In genomic region chr18:3412528-3412927, GRCh38 we compare ENCODE assay signal across 8 cellular contexts. TPM values are rescaled to one million over a fixed set of nuclear protein-coding genes. Genes with fewer than 3 reads are reported as not detected.
DNase-seq lines count a peak whose midpoint lies in the region; ATAC-seq and TF ChIP-seq lines count a peak whose summit lies in the region.
"Not testable (repeated sequence)": the region's sequence is repeated elsewhere in the genome, so short reads cannot be mapped to it uniquely, and the experiment has no call there.

No MANE protein-coding gene starts in this region.

- H3K27ac Mint-ChIP-seq in IgD-negative memory B cell: peak overlapping the region in 1 of 3 donors; percentile 53
- H3K27ac Mint-ChIP-seq in T-helper 2 cell treated with Interferon-gamma antibody and Interleukin-4, amounts not matched to agents 5 μg/mL and 100 μg/mL, for 36 hours; stimulated activated naive CD8-positive, alpha-beta T cell treated with anti-CD3 and anti-CD28 coated beads, Interleukin-15, amount 100 ng/mL, for 72 hours: not testable (repeated sequence)

- peak; percentile 78 for DNase-seq in DMS79 (lab: John Stamatoyannopoulos, UW)
- DNase-seq in T-helper 2 cell treated with Interferon-gamma antibody and Interleukin-4, amounts not matched to agents 5 μg/mL and 100 μg/mL, for 36 hours (ENCODE audit: low spot score): peak; percentile 56
- peak; percentile 50 to 65 for DNase-seq in activated T-cell treated with anti-CD3 and anti-CD28 coated beads, Interleukin-2, amount 50 U/mL, for 48 hours
- DNase-seq in breast epithelium (ENCODE audit: low spot score in 2 of 2): peak in 1 of 2 donors; percentile 36
- DNase-seq in kidney tubule cell (ENCODE audit: low spot score): peak; percentile 52
- DNase-seq in stimulated activated CD4-positive, alpha-beta T cell treated with anti-CD3 and anti-CD28 coated beads, Interleukin-15, amount 100 ng/mL, for 24 hours: peak; percentile 67
- DNase-seq in stimulated activated naive CD8-positive, alpha-beta T cell treated with anti-CD3 and anti-CD28 coated beads, Interleukin-15, amount 100 ng/mL, for 72 hours: peak in 1 of 2 donors; percentile 44

- TF ChIP-seq CTCF in breast epithelium (IDR thresholded peaks at IDR 0.05): not testable (repeated sequence)

- H3K4me3 ChIP-seq in breast epithelium: peak overlapping the region in 2 of 3 donors; percentile 49 to 69

- H3K9me3 ChIP-seq in breast epithelium: not testable (repeated sequence)

- H3K4me1 Mint-ChIP-seq in IgD-negative memory B cell; T-helper 2 cell treated with Interferon-gamma antibody and Interleukin-4, amounts not matched to agents 5 μg/mL and 100 μg/mL, for 36 hours (ENCODE audit: low read depth): not testable (repeated sequence)
- peaks cover 15% of the 10 kb centered on the region for H3K4me1 Mint-ChIP-seq in stimulated activated naive CD8-positive, alpha-beta T cell treated with anti-CD3 and anti-CD28 coated beads, Interleukin-15, amount 100 ng/mL, for 72 hours

- not testable (repeated sequence) for H3K36me3 ChIP-seq in breast epithelium

- peak overlapping the region; percentile 74 to 76 for H3K27ac ChIP-seq in breast epithelium

- not testable (repeated sequence) for H3K36me3 Mint-ChIP-seq in IgD-negative memory B cell; T-helper 2 cell treated with Interferon-gamma antibody and Interleukin-4, amounts not matched to agents 5 μg/mL and 100 μg/mL, for 36 hours (ENCODE audit: low read depth)

- H3K27me3 Mint-ChIP-seq in IgD-negative memory B cell; T-helper 2 cell treated with Interferon-gamma antibody and Interleukin-4, amounts not matched to agents 5 μg/mL and 100 μg/mL, for 36 hours (ENCODE audit: low read depth); stimulated activated naive CD8-positive, alpha-beta T cell treated with anti-CD3 and anti-CD28 coated beads, Interleukin-15, amount 100 ng/mL, for 72 hours: not testable (repeated sequence)

- not testable (repeated sequence) for H3K9me3 Mint-ChIP-seq in IgD-negative memory B cell; T-helper 2 cell treated with Interferon-gamma antibody and Interleukin-4, amounts not matched to agents 5 μg/mL and 100 μg/mL, for 36 hours; stimulated activated naive CD8-positive, alpha-beta T cell treated with anti-CD3 and anti-CD28 coated beads, Interleukin-15, amount 100 ng/mL, for 72 hours

- H3K4me1 ChIP-seq in breast epithelium: not testable (repeated sequence)

- intact Hi-C loops in breast epithelium (cut with DNase I; ENCODE audit: low total_unique reads): not testable (repeated sequence)

- TF ChIP-seq POLR2A in breast epithelium (IDR thresholded peaks at IDR 0.05): not testable (repeated sequence)

- peak; percentile 87 for ATAC-seq in stimulated activated naive CD8-positive, alpha-beta T cell treated with anti-CD3 and anti-CD28 coated beads, Interleukin-15, amount 100 ng/mL, for 72 hours

- peak overlapping the region; percentile 45 to 94 (median 80) for H3K4me3 Mint-ChIP-seq in IgD-negative memory B cell
- not testable (repeated sequence) for H3K4me3 Mint-ChIP-seq in T-helper 2 cell treated with Interferon-gamma antibody and Interleukin-4, amounts not matched to agents 5 μg/mL and 100 μg/mL, for 36 hours
- H3K4me3 Mint-ChIP-seq in stimulated activated naive CD8-positive, alpha-beta T cell treated with anti-CD3 and anti-CD28 coated beads, Interleukin-15, amount 100 ng/mL, for 72 hours: peak overlapping the region in 1 of 2 donors; percentile 31

- not testable (repeated sequence) for H3K27me3 ChIP-seq in breast epithelium

RNA-seq across cellular contexts. Expression of gene TGIF1, which starts 37.4 kb away (rescaled TPM):
- 38.7 TPM for polyA plus RNA-seq in IgD-negative memory B cell
- 100 to 1,000 TPM in 2 of 3 donors, 10 to 100 TPM in 1; 67.7 to 161 (median 108) TPM for total RNA-seq in breast epithelium
